ENCODE assay signal across 18 cellular contexts in genomic region chr3:126014252-126014651, GRCh38. TPM values are rescaled to one million over a fixed set of nuclear protein-coding genes. Genes with fewer than 3 reads are reported as not detected.
DNase-seq lines count a peak whose midpoint lies in the region; ATAC-seq, FAIRE-seq and TF ChIP-seq lines count a peak whose summit lies in the region.
"Had no signal": no experiment of that assay in that cellular context is flagged by ENCODE, and none has a peak within 500 bp of the region (broad histone marks: within the 10 kb centered on the region; RNA-seq: fewer than 3 reads in every experiment).

No MANE protein-coding gene starts in this region.

- H3K36me3 Mint-ChIP-seq in naive thymus-derived CD8-positive, alpha-beta T cell, result peaks cover 22 to 67% (median 49%) of the 10 kb centered on the region in 3 donors

- intact Hi-C loops in sciatic nerve (cut with DNase I), result no loop called here

- TF ChIP-seq CTCF in fibroblast of mammary gland (conservative IDR thresholded peaks at IDR 0.05; ENCODE audit: control insufficient read depth, insufficient read depth, low read depth, low read length), result no peak

- H3K9me3 Mint-ChIP-seq in naive thymus-derived CD8-positive, alpha-beta T cell, result peaks cover 0 to 6% (median 0%) of the 10 kb centered on the region in 9 donors
- H3K9me3 Mint-ChIP-seq: brain had no signal

- POLR2A ChIA-PET in naive thymus-derived CD8-positive, alpha-beta T cell (lab: Charles Lee), result no interaction called here

- H3K27ac Mint-ChIP-seq in naive thymus-derived CD8-positive, alpha-beta T cell, result no peak overlapping the region
- H3K27ac Mint-ChIP-seq: activated CD4-positive, alpha-beta T cell treated with anti-CD3 and anti-CD28 coated beads for 36 hours; CD14-positive monocyte had no signal

- H3K4me3 ChIP-seq in fibroblast of mammary gland (ENCODE audit: control insufficient read depth, low read depth, low read length), result no peak overlapping the region

- DNase-seq in Daoy (ENCODE audit: low read depth), result peak; percentile 27
- peak; percentile 51 for DNase-seq in SK-MEL-5 (ENCODE audit: low read depth, low spot score)
- DNase-seq in fibroblast of mammary gland (ENCODE audit: low read depth), result peak; percentile 69
- DNase-seq in sciatic nerve (ENCODE audit: low spot score), result no peak
- DNase-seq in ureter (ENCODE audit: low spot score), result no peak
- no peak for DNase-seq in naive thymus-derived CD8-positive, alpha-beta T cell
- no peak for DNase-seq in stimulated activated naive CD4-positive, alpha-beta T cell (lab: John Stamatoyannopoulos, UW)
- no peak for DNase-seq in GM12891 (ENCODE audit: insufficient read length, low spot score)
- DNase-seq: activated CD4-positive, alpha-beta T cell treated with anti-CD3 and anti-CD28 coated beads for 36 hours; midbrain; NCI-H1105; NCI-H446 treated with DMSO at 0.1 percent for 48 hours; stimulated activated CD4-positive, alpha-beta T cell treated with anti-CD3 and anti-CD28 coated beads, Interleukin-2, amount 100 ng/mL, for 48 hours; SW 1271 had no signal

- no peak overlapping the region for H3K4me3 Mint-ChIP-seq in naive thymus-derived CD8-positive, alpha-beta T cell
- H3K4me3 Mint-ChIP-seq: activated CD4-positive, alpha-beta T cell treated with anti-CD3 and anti-CD28 coated beads for 36 hours; brain; CD14-positive monocyte had no signal

- no peaks in the 10 kb centered on the region for H3K27me3 Mint-ChIP-seq in naive thymus-derived CD8-positive, alpha-beta T cell
- H3K27me3 Mint-ChIP-seq: activated CD4-positive, alpha-beta T cell treated with anti-CD3 and anti-CD28 coated beads for 36 hours; brain had no signal

- TF ChIP-seq POLR2A in GM12891 (IDR thresholded peaks at IDR 0.05; ENCODE audit: low read depth, low read length), result no peak

- ATAC-seq in sciatic nerve, result peak; percentile 30
- no peak for ATAC-seq in naive thymus-derived CD8-positive, alpha-beta T cell
- ATAC-seq: activated CD4-positive, alpha-beta T cell treated with anti-CD3 and anti-CD28 coated beads for 36 hours had no signal

- FAIRE-seq in GM12891 (lab: Jason Lieb, UNC), result no peak
- FAIRE-seq: G401.6 had no signal

- H3K4me1 Mint-ChIP-seq in naive thymus-derived CD8-positive, alpha-beta T cell, result no peaks in the 10 kb centered on the region
- H3K4me1 Mint-ChIP-seq: activated CD4-positive, alpha-beta T cell treated with anti-CD3 and anti-CD28 coated beads for 36 hours; CD14-positive monocyte had no signal

- in situ Hi-C loops in SK-MEL-5 (cut with HindIII; ENCODE audit: low pct_unique_long_range_greater_than_20kb, low sequenced_read_pairs), result no loop called here

TF ChIP-seq in GM12891, 5 proteins besides CTCF, POLR2A, EP300 and RAD21:
- TF ChIP-seq TAF1 (IDR thresholded peaks at IDR 0.05; ENCODE audit: low read depth, low read length) (no peak), SPI1 (IDR thresholded peaks at IDR 0.05; ENCODE audit: low read depth, low read length) (no peak), POLR2AphosphoS5 (IDR thresholded peaks at IDR 0.05; ENCODE audit: low read depth, low read length) (no peak), POU2F2 (IDR thresholded peaks at IDR 0.05; ENCODE audit: low read depth, low read length) (no peak), PAX5 (IDR thresholded peaks at IDR 0.05; ENCODE audit: insufficient read depth, low read length, severe bottlenecking) (no peak)
TF ChIP-seq in GM12891: peak in this region for 0.

RNA-seq across cellular contexts. Expression of gene ROPN1B, which starts 45.3 kb away (rescaled TPM):
- 0.27 and 0.46 TPM in 2 replicates for total RNA-seq in Daoy (2014; rRNA removed; shearing (Covaris generic))
- total RNA-seq in SK-MEL-5 (2014; rRNA removed; shearing (Covaris generic)), result 38.5 and 41.5 TPM in 2 replicates
- 13.9 and 17.4 TPM in 2 replicates for polyA plus RNA-seq in SK-MEL-5 (2015; cell fraction: cytosol; rRNA removed)
- 6.5 and 8.0 TPM in 2 replicates for polyA plus RNA-seq in SK-MEL-5 (2015; cell fraction: nucleus; rRNA removed)
- 5.4 TPM for total RNA-seq in sciatic nerve
- 1.4 TPM for total RNA-seq in ureter
- total RNA-seq in naive thymus-derived CD8-positive, alpha-beta T cell, result not detected
- not detected for polyA plus RNA-seq in naive thymus-derived CD8-positive, alpha-beta T cell
- not detected for polyA plus RNA-seq in GM12891 (2012; ENCODE audit: low read depth, missing spikeins)
- total RNA-seq: activated CD4-positive, alpha-beta T cell treated with anti-CD3 and anti-CD28 coated beads for 36 hours; pulmonary artery endothelial cell had no signal
- polyA plus RNA-seq: CD14-positive monocyte had no signal

Comparison
In these comparisons a context has a peak if more than half of its experiments do, and no peak if none do; other contexts are left out.
1. DNase-seq: peak in Daoy (single experiment), SK-MEL-5 (single experiment) and fibroblast of mammary gland (single experiment); none in sciatic nerve (single experiment), ureter (single experiment), naive thymus-derived CD8-positive, alpha-beta T cell (0 of 10), stimulated activated naive CD4-positive, alpha-beta T cell (0 of 6) and GM12891 (single experiment).